10 cellular contexts compared by ENCODE assay signal in genomic region chr7:151166629-151167196, GRCh38. TPM values are rescaled to one million over a fixed set of nuclear protein-coding genes. Genes with fewer than 3 reads are reported as not detected.
DNase-seq lines count a peak whose midpoint lies in the region; ATAC-seq and TF ChIP-seq lines count a peak whose summit lies in the region.
"Had no signal": no experiment of that assay in that cellular context is flagged by ENCODE, and none has a peak within 500 bp of the region (broad histone marks: within the 10 kb centered on the region; RNA-seq: fewer than 3 reads in every experiment).

No MANE protein-coding gene starts in this region.

- H3K4me1 ChIP-seq in left lung (peaks cover 11 to 19% of the 10 kb centered on the region in 2 donors), stomach (peaks cover 18 to 21% (median 20%) of the 10 kb centered on the region in 4 donors)

- WGBS in stomach, 5 donors: 11 to 24% (median 13%) methylated on average over 15 to 31 of the region's 31 CpGs

- no peak for TF ChIP-seq POLR2A in stomach (IDR thresholded peaks at IDR 0.05)

- no peak overlapping the region for H3K27ac ChIP-seq in left lung
- no peak overlapping the region for H3K27ac ChIP-seq in stomach
- H3K27ac ChIP-seq: epithelial cell of prostate had no signal

- no peak for ATAC-seq in activated CD4-positive, alpha-beta T cell treated with anti-CD3 and anti-CD28 coated beads for 36 hours
- no peak for ATAC-seq in activated naive CD8-positive, alpha-beta T cell treated with anti-CD3 and anti-CD28 coated beads, Interleukin-2, amount 50 U/mL, for 24 hours
- ATAC-seq in left lung (no peak), HG03135 (IDR thresholded peaks at IDR 0.05; ENCODE audit: unreplicated experiment) (no peak)

- no peak for TF ChIP-seq EP300 in stomach (IDR thresholded peaks at IDR 0.05)

- no peak for DNase-seq in activated CD4-positive, alpha-beta T cell treated with anti-CD3 and anti-CD28 coated beads for 36 hours
- DNase-seq in activated CD4-positive, alpha-beta T cell treated with anti-CD3 and anti-CD28 coated beads for 4 hours: no peak
- no peak for DNase-seq in activated naive CD8-positive, alpha-beta T cell treated with anti-CD3 and anti-CD28 coated beads, Interleukin-2, amount 50 U/mL, for 24 hours
- DNase-seq in left lung (no peak), stomach (no peak), kidney tubule cell (ENCODE audit: low spot score) (no peak), NCI-H1694 (lab: John Stamatoyannopoulos, UW) (no peak)
- DNase-seq: NCI-H2107 had no signal

- CTCF ChIA-PET in activated CD4-positive, alpha-beta T cell treated with anti-CD3 and anti-CD28 coated beads for 36 hours (lab: Charles Lee): interaction anchor here (0.7 to 1.9 kb wide), 13 partner anchors 9 to 1452 kb away, joined by 3 to 8 read pairs (median 5); a partner anchor contains a TSS

- H3K4me3 Mint-ChIP-seq in activated CD4-positive, alpha-beta T cell treated with anti-CD3 and anti-CD28 coated beads for 36 hours: peak overlapping the region; percentile 15
- peak overlapping the region; percentile 8 for H3K4me3 Mint-ChIP-seq in activated naive CD8-positive, alpha-beta T cell treated with anti-CD3 and anti-CD28 coated beads, Interleukin-2, amount 50 U/mL, for 24 hours

- H3K4me1 Mint-ChIP-seq in activated CD4-positive, alpha-beta T cell treated with anti-CD3 and anti-CD28 coated beads for 36 hours: peaks cover 6% of the 10 kb centered on the region
- H3K4me1 Mint-ChIP-seq in activated naive CD8-positive, alpha-beta T cell treated with anti-CD3 and anti-CD28 coated beads, Interleukin-2, amount 50 U/mL, for 24 hours: peaks cover 5% of the 10 kb centered on the region

- no peaks in the 10 kb centered on the region for H3K36me3 Mint-ChIP-seq in activated CD4-positive, alpha-beta T cell treated with anti-CD3 and anti-CD28 coated beads for 36 hours (ENCODE audit: low read depth)
- no peaks in the 10 kb centered on the region for H3K36me3 Mint-ChIP-seq in activated naive CD8-positive, alpha-beta T cell treated with anti-CD3 and anti-CD28 coated beads, Interleukin-2, amount 50 U/mL, for 24 hours (ENCODE audit: low read depth)

- no peak overlapping the region for H3K27ac Mint-ChIP-seq in activated CD4-positive, alpha-beta T cell treated with anti-CD3 and anti-CD28 coated beads for 36 hours
- no peak overlapping the region for H3K27ac Mint-ChIP-seq in activated naive CD8-positive, alpha-beta T cell treated with anti-CD3 and anti-CD28 coated beads, Interleukin-2, amount 50 U/mL, for 24 hours

- H3K9me3 ChIP-seq in left lung (no peaks in the 10 kb centered on the region), stomach (no peaks in the 10 kb centered on the region)

- peaks cover 30% of the 10 kb centered on the region for H3K27me3 Mint-ChIP-seq in activated CD4-positive, alpha-beta T cell treated with anti-CD3 and anti-CD28 coated beads for 36 hours
- H3K27me3 Mint-ChIP-seq in activated naive CD8-positive, alpha-beta T cell treated with anti-CD3 and anti-CD28 coated beads, Interleukin-2, amount 50 U/mL, for 24 hours: peaks cover 42% of the 10 kb centered on the region

- H3K9me3 Mint-ChIP-seq in activated CD4-positive, alpha-beta T cell treated with anti-CD3 and anti-CD28 coated beads for 36 hours (ENCODE audit: low read depth): no peaks in the 10 kb centered on the region
- no peaks in the 10 kb centered on the region for H3K9me3 Mint-ChIP-seq in activated naive CD8-positive, alpha-beta T cell treated with anti-CD3 and anti-CD28 coated beads, Interleukin-2, amount 50 U/mL, for 24 hours

- POLR2A ChIA-PET in activated CD4-positive, alpha-beta T cell treated with anti-CD3 and anti-CD28 coated beads for 36 hours (lab: Charles Lee): no interaction called here

- H3K36me3 ChIP-seq in left lung (no peaks in the 10 kb centered on the region), stomach (no peaks in the 10 kb centered on the region)

- H3K27me3 ChIP-seq in left lung (peaks cover 55 to 92% of the 10 kb centered on the region in 2 donors), stomach (peaks cover 16 to 92% (median 55%) of the 10 kb centered on the region in 3 donors)

- intact Hi-C loops in activated CD4-positive, alpha-beta T cell treated with anti-CD3 and anti-CD28 coated beads for 36 hours (cut with DNase I, micrococcal nuclease): no loop called here
- intact Hi-C loops in left lung (cut with DNase I) (no loop called here), stomach (cut with DNase I; ENCODE audit: low total_unique reads) (loop anchor here (5.0 kb wide), 1 partner anchor 39 kb away; no protein-coding TSS in a partner anchor)

- TF ChIP-seq CTCF in left lung (IDR thresholded peaks at IDR 0.05) (no peak), stomach (IDR thresholded peaks at IDR 0.05) (no peak)

- peak overlapping the region; percentile 31 to 33 for H3K4me3 ChIP-seq in left lung
- H3K4me3 ChIP-seq in stomach: peak overlapping the region; percentile 46 to 66 (median 50)

RNA-seq across cellular contexts. Expression of gene GBX1, which starts 0.8 kb away (rescaled TPM):
- under 1 TPM in 1 of 2 experiments, not detected in 1; 0.16 TPM for total RNA-seq in activated CD4-positive, alpha-beta T cell treated with anti-CD3 and anti-CD28 coated beads for 36 hours
- total RNA-seq in left lung (not detected), stomach (not detected)
- not detected for polyA plus RNA-seq in stomach

RNA-seq across cellular contexts. Expression of gene ASB10, which starts 20.3 kb away (rescaled TPM):
- total RNA-seq in activated CD4-positive, alpha-beta T cell treated with anti-CD3 and anti-CD28 coated beads for 36 hours: not detected
- total RNA-seq in left lung: not detected
- total RNA-seq in stomach: not detected
- polyA plus RNA-seq in stomach: under 1 TPM in 1 of 3 donors, not detected in 2; 0.05 TPM

RNA-seq across cellular contexts. Expression of gene H2BK1, which starts 43.6 kb away (rescaled TPM):
- total RNA-seq in activated CD4-positive, alpha-beta T cell treated with anti-CD3 and anti-CD28 coated beads for 36 hours: not detected
- total RNA-seq in left lung: not detected
- not detected for total RNA-seq in stomach
- not detected for polyA plus RNA-seq in stomach
